Comparison of ENCODE assay signal across 20 cellular contexts in the genomic region with DNA sequence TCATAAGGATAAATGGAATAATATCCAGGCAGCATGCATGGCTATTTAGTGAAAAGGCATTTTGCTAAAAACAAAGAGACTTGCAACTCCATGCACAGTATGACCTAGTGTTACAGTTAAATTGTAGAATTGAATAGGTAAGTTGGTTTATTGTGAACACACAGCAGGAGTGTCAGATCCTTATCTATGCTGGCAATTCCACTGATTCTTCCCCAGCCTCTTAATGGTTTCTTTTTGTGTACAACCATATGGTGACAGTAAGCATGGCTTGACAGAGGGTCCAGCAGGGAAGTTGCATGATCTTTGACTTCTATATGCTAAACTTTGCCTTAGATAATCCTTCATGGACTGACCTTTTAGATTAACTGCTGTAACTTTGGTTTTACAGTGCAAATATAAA.
"Had no signal": no experiment of that assay in that cellular context is flagged by ENCODE, and none has a peak within 500 bp of the region (broad histone marks: within the 10 kb centered on the region; RNA-seq: fewer than 3 reads in every experiment).

No MANE protein-coding gene starts in this region.

- H3K9me3 Mint-ChIP-seq: activated naive CD4-positive, alpha-beta T cell treated with anti-CD3 and anti-CD28 coated beads, Interleukin-2, amount 50 U/mL, for 24 hours; nephron had no signal

- H3K4me1 ChIP-seq: adrenal gland, body of pancreas, tibial artery, uterus had no signal

- H3K27me3 ChIP-seq: adrenal gland, body of pancreas, tibial artery, uterus had no signal

- H3K27ac ChIP-seq: adrenal gland, body of pancreas, skin epidermis, tibial artery, uterus had no signal

- ATAC-seq: activated CD8-positive, alpha-beta T cell treated with anti-CD3 and anti-CD28 coated beads for 36 hours; activated T-cell treated with anti-CD3 and anti-CD28 coated beads, Interleukin-2, amount 50 U/mL, for 4 hours; body of pancreas; esophagus mucosa; left ventricle myocardium superior; right cardiac atrium had no signal

- H3K4me1 Mint-ChIP-seq: activated naive CD4-positive, alpha-beta T cell treated with anti-CD3 and anti-CD28 coated beads, Interleukin-2, amount 50 U/mL, for 24 hours; memory B cell; nephron had no signal

- H3K36me3 Mint-ChIP-seq: activated naive CD4-positive, alpha-beta T cell treated with anti-CD3 and anti-CD28 coated beads, Interleukin-2, amount 50 U/mL, for 24 hours; memory B cell had no signal

- H3K4me3 Mint-ChIP-seq: activated CD8-positive, alpha-beta T cell treated with anti-CD3 and anti-CD28 coated beads for 36 hours; activated naive CD4-positive, alpha-beta T cell treated with anti-CD3 and anti-CD28 coated beads, Interleukin-2, amount 50 U/mL, for 24 hours; activated T-cell treated with anti-CD3 and anti-CD28 coated beads, Interleukin-2, amount 50 U/mL, for 4 hours; memory B cell; nephron had no signal

- H3K4me3 ChIP-seq: adrenal gland, body of pancreas, skin epidermis, tibial artery, uterus had no signal

- H3K36me3 ChIP-seq: adrenal gland, tibial artery, uterus had no signal

- H3K9me3 ChIP-seq: adrenal gland, body of pancreas, tibial artery, uterus had no signal

- DNase-seq: activated CD4-positive, alpha-beta T cell treated with anti-CD3 and anti-CD28 coated beads for 4 hours; activated CD8-positive, alpha-beta T cell treated with anti-CD3 and anti-CD28 coated beads for 36 hours; activated effector memory CD4-positive, alpha-beta T cell treated with Interleukin-2 at 50 U/mL for 16 hours; activated T-cell treated with anti-CD3 and anti-CD28 coated beads, Interleukin-2, amount 50 U/mL, for 4 hours; adrenal gland; body of pancreas; caudate nucleus; left ventricle myocardium superior; right cardiac atrium; stimulated activated CD4-positive, alpha-beta T cell treated with anti-CD3 and anti-CD28 coated beads, Interleukin-15, amount 100 ng/mL, for 24 hours; stimulated activated CD4-positive, alpha-beta T cell treated with anti-CD3 and anti-CD28 coated beads, Interleukin-4, amount 100 ng/mL, for 1 hour; stimulated activated naive CD4-positive, alpha-beta T cell; tibial artery; uterus had no signal

- H3K27ac Mint-ChIP-seq: activated CD8-positive, alpha-beta T cell treated with anti-CD3 and anti-CD28 coated beads for 36 hours; activated naive CD4-positive, alpha-beta T cell treated with anti-CD3 and anti-CD28 coated beads, Interleukin-2, amount 50 U/mL, for 24 hours; memory B cell; nephron; progenitor cell of endocrine pancreas had no signal

- H3K27me3 Mint-ChIP-seq: activated CD8-positive, alpha-beta T cell treated with anti-CD3 and anti-CD28 coated beads for 36 hours; activated naive CD4-positive, alpha-beta T cell treated with anti-CD3 and anti-CD28 coated beads, Interleukin-2, amount 50 U/mL, for 24 hours; memory B cell; progenitor cell of endocrine pancreas had no signal
